In the genomic region with DNA sequence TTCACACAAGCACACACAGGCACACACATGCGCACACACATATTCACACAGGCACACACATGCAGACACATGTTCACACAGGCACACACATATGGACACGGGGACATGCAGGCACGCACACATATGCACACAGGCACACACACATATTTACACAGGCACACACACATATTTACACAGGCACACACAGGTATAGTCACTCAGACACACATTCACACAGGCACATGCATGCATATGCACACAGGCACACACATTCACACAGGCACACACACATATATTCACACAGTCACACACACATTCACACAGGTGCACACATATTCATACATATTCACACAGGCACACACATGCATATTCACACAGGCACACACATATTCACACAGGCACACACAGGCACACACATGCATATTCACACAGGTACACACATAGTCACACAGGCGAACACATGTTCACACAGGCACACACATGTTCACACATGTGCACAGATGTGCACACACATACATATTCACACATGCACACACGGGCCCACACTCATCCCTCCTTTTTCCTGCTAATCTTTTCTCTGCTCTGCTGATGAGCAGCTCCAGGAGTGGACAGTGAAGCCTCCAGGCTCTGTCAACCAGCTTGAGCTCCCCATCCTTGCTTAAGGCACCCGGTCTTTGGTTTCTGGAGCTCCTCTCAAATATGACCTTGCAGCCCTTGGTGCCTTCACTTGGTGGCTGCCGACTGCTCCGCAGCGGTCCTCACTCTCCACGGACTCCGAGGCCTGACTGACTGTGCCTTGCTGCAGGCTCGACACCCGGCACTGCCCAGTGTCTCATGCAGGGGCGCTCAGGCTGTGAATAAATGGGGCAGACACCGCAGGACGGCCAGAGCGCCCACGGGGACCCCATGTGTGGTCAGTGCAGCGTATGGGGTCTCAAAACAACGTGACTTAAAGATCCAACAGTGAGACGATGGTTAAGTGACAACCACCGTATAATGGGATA, we compare ENCODE assay signal across 1 cellular context.
A peak's percentile ranks its signal among the peaks of the same experiment; 100 is the strongest.
TF ChIP-seq lines count a peak whose summit lies in the region.

No MANE protein-coding gene starts in this region.

TF ChIP-seq in HepG2, 621 proteins besides CTCF, POLR2A, EP300 and RAD21 (continued from another document):
- TF ChIP-seq, protein P1, sequence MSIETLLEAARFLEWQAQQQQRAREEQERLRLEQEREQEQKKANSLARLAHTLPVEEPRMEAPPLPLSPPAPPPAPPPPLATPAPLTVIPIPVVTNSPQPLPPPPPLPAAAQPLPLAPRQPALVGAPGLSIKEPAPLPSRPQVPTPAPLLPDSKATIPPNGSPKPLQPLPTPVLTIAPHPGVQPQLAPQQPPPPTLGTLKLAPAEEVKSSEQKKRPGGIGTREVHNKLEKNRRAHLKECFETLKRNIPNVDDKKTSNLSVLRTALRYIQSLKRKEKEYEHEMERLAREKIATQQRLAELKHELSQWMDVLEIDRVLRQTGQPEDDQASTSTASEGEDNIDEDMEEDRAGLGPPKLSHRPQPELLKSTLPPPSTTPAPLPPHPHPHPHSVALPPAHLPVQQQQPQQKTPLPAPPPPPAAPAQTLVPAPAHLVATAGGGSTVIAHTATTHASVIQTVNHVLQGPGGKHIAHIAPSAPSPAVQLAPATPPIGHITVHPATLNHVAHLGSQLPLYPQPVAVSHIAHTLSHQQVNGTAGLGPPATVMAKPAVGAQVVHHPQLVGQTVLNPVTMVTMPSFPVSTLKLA (IDR thresholded peaks at IDR 0.05), result peak; percentile 97
TF ChIP-seq in HepG2: peak in this region for 1.
